In the genomic region with DNA sequence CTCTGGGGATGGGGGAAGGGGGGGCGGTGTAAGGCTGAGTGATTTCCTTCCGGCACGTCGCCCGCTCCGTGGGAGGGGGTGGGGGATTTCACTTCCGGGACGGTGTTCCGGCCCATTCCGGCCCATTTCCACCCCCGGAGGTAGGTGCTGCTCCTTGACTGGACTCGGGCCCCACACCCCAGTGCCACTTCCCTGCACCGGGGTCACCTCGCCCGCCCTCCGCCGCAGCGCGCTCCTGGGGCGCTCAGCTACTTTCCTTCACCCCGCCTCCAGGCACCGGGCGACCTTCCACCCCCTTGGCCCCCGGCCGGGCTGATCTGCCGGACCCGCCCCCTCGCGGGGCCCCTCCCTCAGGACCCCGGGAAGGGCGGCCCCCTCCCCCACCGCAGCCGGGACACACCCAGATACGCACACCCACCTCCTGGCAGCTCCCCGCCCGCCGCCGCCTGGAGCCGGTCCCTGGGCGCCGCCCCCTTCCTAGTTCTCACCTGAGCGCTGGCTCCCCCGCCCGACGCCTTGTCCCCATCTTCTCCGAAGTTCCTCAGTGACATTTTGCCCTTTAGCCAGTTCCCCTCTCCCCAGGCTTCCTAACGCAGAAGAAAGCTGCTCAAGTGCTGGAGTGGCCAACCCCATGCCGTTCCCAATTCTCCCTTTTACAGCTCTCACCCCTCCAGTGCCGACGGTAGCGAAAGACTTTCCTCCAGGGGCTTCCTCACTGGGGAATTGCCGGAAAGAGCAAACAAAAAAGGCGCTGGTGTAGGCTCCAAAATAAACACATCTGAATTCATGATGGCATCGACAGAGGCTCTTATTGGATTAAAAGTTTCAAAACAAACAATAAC, we compare ENCODE assay signal across 8 cellular contexts. TPM values are rescaled to one million over a fixed set of nuclear protein-coding genes. Genes with fewer than 3 reads are reported as not detected.
A peak's percentile ranks its signal among the peaks of the same experiment; 100 is the strongest.
DNase-seq lines count a peak whose midpoint lies in the region; ATAC-seq and TF ChIP-seq lines count a peak whose summit lies in the region.

A gene with protein sequence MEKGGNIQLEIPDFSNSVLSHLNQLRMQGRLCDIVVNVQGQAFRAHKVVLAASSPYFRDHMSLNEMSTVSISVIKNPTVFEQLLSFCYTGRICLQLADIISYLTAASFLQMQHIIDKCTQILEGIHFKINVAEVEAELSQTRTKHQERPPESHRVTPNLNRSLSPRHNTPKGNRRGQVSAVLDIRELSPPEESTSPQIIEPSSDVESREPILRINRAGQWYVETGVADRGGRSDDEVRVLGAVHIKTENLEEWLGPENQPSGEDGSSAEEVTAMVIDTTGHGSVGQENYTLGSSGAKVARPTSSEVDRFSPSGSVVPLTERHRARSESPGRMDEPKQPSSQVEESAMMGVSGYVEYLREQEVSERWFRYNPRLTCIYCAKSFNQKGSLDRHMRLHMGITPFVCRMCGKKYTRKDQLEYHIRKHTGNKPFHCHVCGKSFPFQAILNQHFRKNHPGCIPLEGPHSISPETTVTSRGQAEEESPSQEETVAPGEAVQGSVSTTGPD (plus strand): TSS at position 115 of the 842 bp plus-strand sequence. CDS start 1,846 bp downstream, outside the sequence.

- peak; percentile 53 for ATAC-seq in GM21423 (IDR thresholded peaks at IDR 0.05; ENCODE audit: unreplicated experiment)

- no peaks in the 10 kb centered on the region for H3K27me3 ChIP-seq in HUES6 (ENCODE audit: control insufficient read depth, insufficient read depth, low read length)
- no peaks in the 10 kb centered on the region for H3K27me3 ChIP-seq in mucosa of rectum (ENCODE audit: control insufficient read depth in 2 of 2, insufficient read depth in 2 of 2, low read length in 2 of 2)

- no peaks in the 10 kb centered on the region for H3K9me3 Mint-ChIP-seq in endothelial cell (ENCODE audit: unreplicated experiment)

- H3K4me1 Mint-ChIP-seq in endothelial cell (ENCODE audit: unreplicated experiment) = peaks cover 41% of the 10 kb centered on the region

- H3K27ac ChIP-seq in HUES6 (ENCODE audit: low read depth, low read length) (peak within 1 kb of the TSS; percentile 96), mucosa of rectum (ENCODE audit: low read depth in 2 of 2, low read length in 2 of 2) (peak within 1 kb of the TSS; percentile 98 to 99)

- H3K27ac Mint-ChIP-seq in endothelial cell (ENCODE audit: unreplicated experiment) = peak within 1 kb of the TSS; percentile 93

- H3K4me3 ChIP-seq in HUES6 (ENCODE audit: low read depth, low read length) (peak within 1 kb of the TSS; percentile 97), mucosa of rectum (ENCODE audit: low read length in 2 of 2) (peak within 1 kb of the TSS; percentile 93 to 98)

- H3K27me3 Mint-ChIP-seq in endothelial cell (ENCODE audit: unreplicated experiment) = peaks cover 15% of the 10 kb centered on the region

- H3K36me3 ChIP-seq in HUES6 (ENCODE audit: control insufficient read depth, insufficient read depth, low read length) (peaks cover 59% of the 10 kb centered on the region), mucosa of rectum (ENCODE audit: control insufficient read depth in 2 of 2, insufficient read depth in 2 of 2, low read length in 2 of 2) (peaks cover 26 to 31% of the 10 kb centered on the region in 2 donors)

- peaks cover 31% of the 10 kb centered on the region for H3K36me3 Mint-ChIP-seq in endothelial cell (ENCODE audit: low read depth, unreplicated experiment)

- H3K4me3 Mint-ChIP-seq in endothelial cell (ENCODE audit: unreplicated experiment) = peak within 1 kb of the TSS; percentile 96

- DNase-seq in CMK (ENCODE audit: low read depth) (peak; percentile 92), NOMO-1 treated with dmso at 0.1 percent for 144 hours (lab: John Stamatoyannopoulos, UW; ENCODE audit: unreplicated experiment) (peak; percentile 84), endothelial cell (ENCODE audit: low spot score) (peak; percentile 93)
- DNase-seq in activated CD8-positive, alpha-beta memory T cell treated with anti-CD3 and anti-CD28 coated beads, Interleukin-2, amount 50 U/mL, for 1 hour (ENCODE audit: extremely low read depth) = peak; percentile 64
- DNase-seq in stimulated activated CD8-positive, alpha-beta memory T cell treated with anti-CD3 and anti-CD28 coated beads, Interleukin-4, amount 100 ng/mL, for 4 hours (ENCODE audit: low read depth in 2 of 2, low spot score in 1 of 2) = peak; percentile 80 to 86

- H3K9ac ChIP-seq in HUES6 (ENCODE audit: low read length) (peak within 1 kb of the TSS; percentile 98), mucosa of rectum (ENCODE audit: low read depth in 1 of 2, low read length in 2 of 2) (peak within 1 kb of the TSS; percentile 76 to 94)

- H3K9me3 ChIP-seq in HUES6 (ENCODE audit: control insufficient read depth, insufficient read depth, low read depth, low read length) (no peaks in the 10 kb centered on the region), mucosa of rectum (ENCODE audit: control insufficient read depth in 2 of 2, low read length in 2 of 2) (no peaks in the 10 kb centered on the region)

- H3K4me1 ChIP-seq in HUES6 (ENCODE audit: control insufficient read depth, insufficient read depth, low read length) = 0 out of 2 replicates have a peak, but pooled peaks cover 4% of the 10 kb centered on the region
- H3K4me1 ChIP-seq in mucosa of rectum (ENCODE audit: control insufficient read depth in 2 of 2, insufficient read depth in 2 of 2, low read length in 2 of 2) = peaks cover 25 to 28% of the 10 kb centered on the region in 2 donors

- TF ChIP-seq CTCF in endothelial cell (IDR thresholded peaks at IDR 0.05; ENCODE audit: unreplicated experiment) = no peak

RNA-seq across cellular contexts. Expression of the gene that starts here (rescaled TPM):
- total RNA-seq in endothelial cell (ENCODE audit: unreplicated experiment) = 10.1 TPM

Comparison
In these comparisons a context has a peak if more than half of its experiments do, and no peak if none do; other contexts are left out.
1. Peak in every context shown above with its lines: DNase-seq, ATAC-seq, H3K4me3 ChIP-seq and H3K27ac ChIP-seq.